In the genomic region with DNA sequence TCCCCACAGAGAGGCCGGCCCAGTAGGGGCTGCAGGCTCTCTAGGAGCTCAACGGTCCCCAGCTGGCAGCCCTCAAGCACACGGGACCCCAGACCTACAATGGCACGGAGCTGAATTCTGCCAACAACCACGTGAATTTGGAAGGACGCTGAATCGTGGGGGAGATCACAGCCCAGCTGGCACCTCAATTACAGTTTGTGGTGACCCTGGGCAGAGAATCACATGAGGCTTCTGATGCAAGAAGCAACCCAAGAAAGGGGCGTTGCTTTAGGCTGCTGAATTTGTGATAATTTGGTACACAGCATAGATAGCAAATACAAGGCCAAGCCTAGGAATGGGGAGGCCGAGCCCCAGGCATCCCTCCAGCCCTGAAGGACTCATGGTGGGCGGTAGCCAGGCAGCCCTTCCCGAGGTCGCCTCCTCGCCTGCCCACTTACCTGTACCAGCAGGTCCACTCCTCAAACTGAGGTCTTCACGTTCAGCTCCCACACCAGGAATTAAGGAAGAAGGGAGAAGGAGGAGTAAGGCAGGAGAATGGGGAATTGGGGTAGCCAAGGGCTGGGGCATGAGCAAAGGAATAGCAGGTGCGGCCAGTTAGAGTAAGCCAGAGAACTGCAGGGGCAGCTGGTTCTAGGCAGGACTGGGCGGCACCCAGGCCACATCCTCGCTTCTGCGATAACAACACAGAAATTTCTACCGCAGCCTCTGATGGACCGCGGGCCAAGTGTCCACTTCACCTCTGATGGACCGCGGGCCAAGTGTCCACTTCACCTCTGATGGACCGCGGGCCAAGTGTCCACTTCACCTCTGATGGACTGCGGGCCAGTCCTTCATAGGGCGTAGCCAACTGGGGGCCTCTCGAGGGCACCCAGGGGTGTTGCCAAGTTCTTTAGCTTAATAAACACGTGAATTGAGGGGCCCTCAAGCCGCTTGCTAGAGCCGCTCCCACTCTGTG, we compare ENCODE assay signal across 1 cellular context.
TF ChIP-seq lines count a peak whose summit lies in the region.

No MANE protein-coding gene starts in this region.

TF ChIP-seq in SK-N-SH treated with all-trans-retinoic acid at 6 μM for 48 hours, 23 proteins besides CTCF, POLR2A, EP300 and RAD21 (continued from another document):
- TF ChIP-seq, protein P1, sequence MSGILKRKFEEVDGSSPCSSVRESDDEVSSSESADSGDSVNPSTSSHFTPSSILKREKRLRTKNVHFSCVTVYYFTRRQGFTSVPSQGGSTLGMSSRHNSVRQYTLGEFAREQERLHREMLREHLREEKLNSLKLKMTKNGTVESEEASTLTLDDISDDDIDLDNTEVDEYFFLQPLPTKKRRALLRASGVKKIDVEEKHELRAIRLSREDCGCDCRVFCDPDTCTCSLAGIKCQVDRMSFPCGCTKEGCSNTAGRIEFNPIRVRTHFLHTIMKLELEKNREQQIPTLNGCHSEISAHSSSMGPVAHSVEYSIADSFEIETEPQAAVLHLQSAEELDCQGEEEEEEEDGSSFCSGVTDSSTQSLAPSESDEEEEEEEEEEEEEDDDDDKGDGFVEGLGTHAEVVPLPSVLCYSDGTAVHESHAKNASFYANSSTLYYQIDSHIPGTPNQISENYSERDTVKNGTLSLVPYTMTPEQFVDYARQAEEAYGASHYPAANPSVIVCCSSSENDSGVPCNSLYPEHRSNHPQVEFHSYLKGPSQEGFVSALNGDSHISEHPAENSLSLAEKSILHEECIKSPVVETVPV (CRISPR knock-in tag; IDR thresholded peaks at IDR 0.05) = no peak
- no peak for TF ChIP-seq ARNTL (CRISPR knock-in tag; IDR thresholded peaks at IDR 0.05; ENCODE audit: borderline replicate concordance, low read depth)
- TF ChIP-seq BACH2 (CRISPR knock-in tag; IDR thresholded peaks at IDR 0.05; ENCODE audit: borderline replicate concordance) = no peak
- TF ChIP-seq ZFP3 (CRISPR knock-in tag; IDR thresholded peaks at IDR 0.05) = no peak
- TF ChIP-seq OSR1 (CRISPR knock-in tag; IDR thresholded peaks at IDR 0.05) = no peak
- TF ChIP-seq ZFP30 (CRISPR knock-in tag; IDR thresholded peaks at IDR 0.05) = no peak
- no peak for TF ChIP-seq ISL1 (CRISPR knock-in tag; IDR thresholded peaks at IDR 0.05)
- TF ChIP-seq, protein P2, sequence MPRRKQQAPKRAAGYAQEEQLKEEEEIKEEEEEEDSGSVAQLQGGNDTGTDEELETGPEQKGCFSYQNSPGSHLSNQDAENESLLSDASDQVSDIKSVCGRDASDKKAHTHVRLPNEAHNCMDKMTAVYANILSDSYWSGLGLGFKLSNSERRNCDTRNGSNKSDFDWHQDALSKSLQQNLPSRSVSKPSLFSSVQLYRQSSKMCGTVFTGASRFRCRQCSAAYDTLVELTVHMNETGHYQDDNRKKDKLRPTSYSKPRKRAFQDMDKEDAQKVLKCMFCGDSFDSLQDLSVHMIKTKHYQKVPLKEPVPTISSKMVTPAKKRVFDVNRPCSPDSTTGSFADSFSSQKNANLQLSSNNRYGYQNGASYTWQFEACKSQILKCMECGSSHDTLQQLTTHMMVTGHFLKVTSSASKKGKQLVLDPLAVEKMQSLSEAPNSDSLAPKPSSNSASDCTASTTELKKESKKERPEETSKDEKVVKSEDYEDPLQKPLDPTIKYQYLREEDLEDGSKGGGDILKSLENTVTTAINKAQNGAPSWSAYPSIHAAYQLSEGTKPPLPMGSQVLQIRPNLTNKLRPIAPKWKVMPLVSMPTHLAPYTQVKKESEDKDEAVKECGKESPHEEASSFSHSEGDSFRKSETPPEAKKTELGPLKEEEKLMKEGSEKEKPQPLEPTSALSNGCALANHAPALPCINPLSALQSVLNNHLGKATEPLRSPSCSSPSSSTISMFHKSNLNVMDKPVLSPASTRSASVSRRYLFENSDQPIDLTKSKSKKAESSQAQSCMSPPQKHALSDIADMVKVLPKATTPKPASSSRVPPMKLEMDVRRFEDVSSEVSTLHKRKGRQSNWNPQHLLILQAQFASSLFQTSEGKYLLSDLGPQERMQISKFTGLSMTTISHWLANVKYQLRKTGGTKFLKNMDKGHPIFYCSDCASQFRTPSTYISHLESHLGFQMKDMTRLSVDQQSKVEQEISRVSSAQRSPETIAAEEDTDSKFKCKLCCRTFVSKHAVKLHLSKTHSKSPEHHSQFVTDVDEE (CRISPR knock-in tag; IDR thresholded peaks at IDR 0.05) = no peak
- TF ChIP-seq TCF4 (CRISPR knock-in tag; IDR thresholded peaks at IDR 0.05; ENCODE audit: borderline replicate concordance) = no peak
- no peak for TF ChIP-seq ZNF70 (CRISPR knock-in tag; IDR thresholded peaks at IDR 0.05)
- TF ChIP-seq, protein P3, sequence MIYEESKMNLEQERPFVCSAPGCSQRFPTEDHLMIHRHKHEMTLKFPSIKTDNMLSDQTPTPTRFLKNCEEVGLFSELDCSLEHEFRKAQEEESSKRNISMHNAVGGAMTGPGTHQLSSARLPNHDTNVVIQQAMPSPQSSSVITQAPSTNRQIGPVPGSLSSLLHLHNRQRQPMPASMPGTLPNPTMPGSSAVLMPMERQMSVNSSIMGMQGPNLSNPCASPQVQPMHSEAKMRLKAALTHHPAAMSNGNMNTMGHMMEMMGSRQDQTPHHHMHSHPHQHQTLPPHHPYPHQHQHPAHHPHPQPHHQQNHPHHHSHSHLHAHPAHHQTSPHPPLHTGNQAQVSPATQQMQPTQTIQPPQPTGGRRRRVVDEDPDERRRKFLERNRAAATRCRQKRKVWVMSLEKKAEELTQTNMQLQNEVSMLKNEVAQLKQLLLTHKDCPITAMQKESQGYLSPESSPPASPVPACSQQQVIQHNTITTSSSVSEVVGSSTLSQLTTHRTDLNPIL (CRISPR knock-in tag; IDR thresholded peaks at IDR 0.05; ENCODE audit: low read depth) = no peak
- no peak for TF ChIP-seq ZC3H10 (CRISPR knock-in tag; IDR thresholded peaks at IDR 0.05)
- no peak for TF ChIP-seq ZNF8 (CRISPR knock-in tag; IDR thresholded peaks at IDR 0.05)
- no peak for TF ChIP-seq ESRRG (CRISPR knock-in tag; IDR thresholded peaks at IDR 0.05)
- TF ChIP-seq, protein P4, sequence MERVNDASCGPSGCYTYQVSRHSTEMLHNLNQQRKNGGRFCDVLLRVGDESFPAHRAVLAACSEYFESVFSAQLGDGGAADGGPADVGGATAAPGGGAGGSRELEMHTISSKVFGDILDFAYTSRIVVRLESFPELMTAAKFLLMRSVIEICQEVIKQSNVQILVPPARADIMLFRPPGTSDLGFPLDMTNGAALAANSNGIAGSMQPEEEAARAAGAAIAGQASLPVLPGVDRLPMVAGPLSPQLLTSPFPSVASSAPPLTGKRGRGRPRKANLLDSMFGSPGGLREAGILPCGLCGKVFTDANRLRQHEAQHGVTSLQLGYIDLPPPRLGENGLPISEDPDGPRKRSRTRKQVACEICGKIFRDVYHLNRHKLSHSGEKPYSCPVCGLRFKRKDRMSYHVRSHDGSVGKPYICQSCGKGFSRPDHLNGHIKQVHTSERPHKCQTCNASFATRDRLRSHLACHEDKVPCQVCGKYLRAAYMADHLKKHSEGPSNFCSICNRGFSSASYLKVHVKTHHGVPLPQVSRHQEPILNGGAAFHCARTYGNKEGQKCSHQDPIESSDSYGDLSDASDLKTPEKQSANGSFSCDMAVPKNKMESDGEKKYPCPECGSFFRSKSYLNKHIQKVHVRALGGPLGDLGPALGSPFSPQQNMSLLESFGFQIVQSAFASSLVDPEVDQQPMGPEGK (CRISPR knock-in tag; IDR thresholded peaks at IDR 0.05; ENCODE audit: borderline replicate concordance) = no peak
- TF ChIP-seq GLIS3 (CRISPR knock-in tag; IDR thresholded peaks at IDR 0.05) = no peak
